ENCODE assay signal across 12 cellular contexts in the genomic region with DNA sequence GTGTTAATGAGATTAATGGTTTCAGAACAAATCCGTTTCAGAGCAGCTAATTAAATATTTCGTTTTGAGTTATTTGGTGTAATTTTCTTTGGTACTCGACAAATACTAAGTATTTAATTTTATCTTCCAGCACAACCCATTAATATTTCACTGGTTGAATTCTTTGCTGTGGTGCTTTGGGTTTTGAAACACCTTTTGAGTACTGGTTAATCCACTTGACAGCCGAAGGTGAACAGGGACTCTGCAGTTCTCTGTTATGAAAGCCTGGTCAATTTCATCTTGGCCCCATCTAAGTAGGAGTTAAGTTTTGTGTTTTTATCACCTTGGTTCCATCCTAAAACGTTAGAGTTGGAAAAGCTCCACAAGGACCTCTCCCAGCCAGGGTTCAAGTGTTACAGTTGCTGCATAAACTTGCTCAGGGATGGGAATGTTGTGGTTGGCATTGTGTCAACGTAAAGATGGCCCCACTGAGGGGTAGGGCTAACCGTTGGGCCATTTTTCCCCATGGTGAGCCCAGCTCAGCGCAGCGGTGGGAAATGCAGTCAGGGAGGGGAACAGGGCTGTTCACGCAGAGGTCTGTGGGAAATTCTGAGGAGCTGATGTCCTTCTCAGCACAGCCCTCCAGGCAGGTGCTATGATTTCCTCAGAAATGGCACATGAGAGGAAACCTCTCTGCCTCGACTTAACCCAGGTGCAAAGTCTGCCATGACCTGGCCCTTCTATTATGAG.
DNase-seq lines count a peak whose midpoint lies in the region; ATAC-seq and TF ChIP-seq lines count a peak whose summit lies in the region.
"Had no signal": no experiment of that assay in that cellular context is flagged by ENCODE, and none has a peak within 500 bp of the region (broad histone marks: within the 10 kb centered on the region; RNA-seq: fewer than 3 reads in every experiment).

No MANE protein-coding gene starts in this region.

- no peak overlapping the region for H3K9ac ChIP-seq in MM.1S (ENCODE audit: low read length)

- H3K36me3 ChIP-seq in MM.1S (replicated peaks; ENCODE audit: insufficient read depth, low read length): no peaks in the 10 kb centered on the region

- H3K4me2 ChIP-seq in MM.1S (ENCODE audit: low read depth, low read length): peak overlapping the region; percentile 50; the same call in 1 of the 2 replicates

- no peaks in the 10 kb centered on the region for H3K79me2 ChIP-seq in MM.1S (ENCODE audit: low read length)

- CTCF ChIA-PET in activated CD8-positive, alpha-beta T cell treated with anti-CD3 and anti-CD28 coated beads for 36 hours (lab: Charles Lee): interaction anchor here (0.7 to 2.7 kb wide), 18 partner anchors 9 to 1280 kb away, joined by 3 to 21 read pairs (median 4); no protein-coding TSS in a partner anchor

- H2AFZ ChIP-seq in MM.1S (ENCODE audit: low read length): no peak overlapping the region

- no peak for TF ChIP-seq CTCF in MM.1S (IDR thresholded peaks at IDR 0.05; ENCODE audit: low read length)
- no peak for TF ChIP-seq CTCF in dorsolateral prefrontal cortex (IDR thresholded peaks at IDR 0.05 in 54 of 56, conservative IDR thresholded peaks at IDR 0.05 in 2 of 56; ENCODE audit: low read depth in 1 of 56, partially characterized antibody in 56 of 56)
- TF ChIP-seq CTCF in osteocyte (IDR thresholded peaks at IDR 0.05): no peak
- TF ChIP-seq CTCF in activated CD8-positive, alpha-beta T cell treated with anti-CD3 and anti-CD28 coated beads for 36 hours (IDR thresholded peaks at IDR 0.05): no peak

- H3F3A ChIP-seq in MM.1S (ENCODE audit: insufficient read depth, low read length): no peaks in the 10 kb centered on the region

- H3K9me2 ChIP-seq in MM.1S (replicated peaks; ENCODE audit: insufficient read depth, low read length): no peaks in the 10 kb centered on the region

- ATAC-seq in activated CD8-positive, alpha-beta T cell treated with anti-CD3 and anti-CD28 coated beads for 36 hours: no peak

- no peaks in the 10 kb centered on the region for H3K4me1 ChIP-seq in MM.1S (ENCODE audit: low read length)

- H3K27ac ChIP-seq in MM.1S (ENCODE audit: low read length) (no peak overlapping the region), dorsolateral prefrontal cortex (peak overlapping the region in 1 of 59 donors; percentile 1)

- H3K27me3 ChIP-seq in MM.1S (replicated peaks; ENCODE audit: insufficient read depth, low read length) (no peaks in the 10 kb centered on the region), dorsolateral prefrontal cortex (peaks cover 0 to 6% (median 0%) of the 10 kb centered on the region in 45 donors)

- no peaks in the 10 kb centered on the region for H3K9me3 ChIP-seq in MM.1S (replicated peaks; ENCODE audit: insufficient read depth, low read length)

- POLR2A ChIA-PET in activated CD8-positive, alpha-beta T cell treated with anti-CD3 and anti-CD28 coated beads for 36 hours (lab: Charles Lee): no interaction called here

- H3K4me3 Mint-ChIP-seq in osteocyte (ENCODE audit: unreplicated experiment): no peak overlapping the region
- H3K4me3 Mint-ChIP-seq in activated CD8-positive, alpha-beta T cell treated with anti-CD3 and anti-CD28 coated beads for 36 hours: no peak overlapping the region
- H3K4me3 Mint-ChIP-seq: neural crest cell had no signal

- no peaks in the 10 kb centered on the region for H3K9me3 Mint-ChIP-seq in osteocyte (ENCODE audit: unreplicated experiment)
- peaks cover 3% of the 10 kb centered on the region for H3K9me3 Mint-ChIP-seq in activated CD8-positive, alpha-beta T cell treated with anti-CD3 and anti-CD28 coated beads for 36 hours
- H3K9me3 Mint-ChIP-seq: neural crest cell had no signal

- peak; percentile 1 for DNase-seq in COLO829 (ENCODE audit: low spot score)
- no peak for DNase-seq in MM.1S
- DNase-seq in dorsolateral prefrontal cortex: no peak
- DNase-seq in osteocyte (ENCODE audit: extremely low spot score, unreplicated experiment): peak; percentile 74
- no peak for DNase-seq in activated CD8-positive, alpha-beta T cell treated with anti-CD3 and anti-CD28 coated beads for 36 hours
- no peak for DNase-seq in AG20443 (ENCODE audit: low spot score)
- DNase-seq in NCI-H524 treated with DMSO at 0.1 percent for 48 hours (lab: John Stamatoyannopoulos, UW): no peak
- DNase-seq: activated CD4-positive, CD25-positive, alpha-beta regulatory T cell; SIG-M5; T-helper 2 cell had no signal

- peaks cover 70% of the 10 kb centered on the region for H3K27me3 Mint-ChIP-seq in osteocyte (ENCODE audit: unreplicated experiment)
- H3K27me3 Mint-ChIP-seq in activated CD8-positive, alpha-beta T cell treated with anti-CD3 and anti-CD28 coated beads for 36 hours: peaks cover 25% of the 10 kb centered on the region

- H3K27ac Mint-ChIP-seq in osteocyte (ENCODE audit: unreplicated experiment): no peak overlapping the region
- no peak overlapping the region for H3K27ac Mint-ChIP-seq in activated CD8-positive, alpha-beta T cell treated with anti-CD3 and anti-CD28 coated beads for 36 hours
- H3K27ac Mint-ChIP-seq: mesothelial cell of epicardium had no signal

- H3K36me3 Mint-ChIP-seq in osteocyte (ENCODE audit: unreplicated experiment): no peaks in the 10 kb centered on the region
- H3K36me3 Mint-ChIP-seq in activated CD8-positive, alpha-beta T cell treated with anti-CD3 and anti-CD28 coated beads for 36 hours (ENCODE audit: low read depth): no peaks in the 10 kb centered on the region
- H3K36me3 Mint-ChIP-seq: mesothelial cell of epicardium had no signal

- intact Hi-C loops in dorsolateral prefrontal cortex (cut with DNase I): loop anchor here (2.0 to 10.0 kb wide), 2 partner anchors 34 to 266 kb away; no protein-coding TSS in a partner anchor
- intact Hi-C loops in activated CD8-positive, alpha-beta T cell treated with anti-CD3 and anti-CD28 coated beads for 36 hours (cut with micrococcal nuclease): loop anchor here (5.0 kb wide), 1 partner anchor 273 kb away; no protein-coding TSS in a partner anchor

- H3K4me3 ChIP-seq in MM.1S (ENCODE audit: low read length): no peak overlapping the region; the same call in 1 of the 2 replicates
- peak overlapping the region in 54 of 59 donors; percentile 1 to 74 (median 57) for H3K4me3 ChIP-seq in dorsolateral prefrontal cortex

- peaks cover 7% of the 10 kb centered on the region for H3K4me1 Mint-ChIP-seq in osteocyte (ENCODE audit: unreplicated experiment)
- H3K4me1 Mint-ChIP-seq in activated CD8-positive, alpha-beta T cell treated with anti-CD3 and anti-CD28 coated beads for 36 hours (ENCODE audit: low read depth): peaks cover 6% of the 10 kb centered on the region

- no peaks in the 10 kb centered on the region for H4K20me1 ChIP-seq in MM.1S (ENCODE audit: insufficient read depth, low read length)

Comparison
In these comparisons a context has a peak if more than half of its experiments do, and no peak if none do; other contexts are left out.
1. DNase-seq: peak in COLO829 (single experiment) and osteocyte (single experiment); none in MM.1S (single experiment), dorsolateral prefrontal cortex (0 of 10), activated CD8-positive, alpha-beta T cell treated with anti-CD3 and anti-CD28 coated beads for 36 hours (single experiment), AG20443 (single experiment) and NCI-H524 treated with DMSO at 0.1 percent for 48 hours (single experiment).